8 cellular contexts compared by ENCODE assay signal in the genomic region with DNA sequence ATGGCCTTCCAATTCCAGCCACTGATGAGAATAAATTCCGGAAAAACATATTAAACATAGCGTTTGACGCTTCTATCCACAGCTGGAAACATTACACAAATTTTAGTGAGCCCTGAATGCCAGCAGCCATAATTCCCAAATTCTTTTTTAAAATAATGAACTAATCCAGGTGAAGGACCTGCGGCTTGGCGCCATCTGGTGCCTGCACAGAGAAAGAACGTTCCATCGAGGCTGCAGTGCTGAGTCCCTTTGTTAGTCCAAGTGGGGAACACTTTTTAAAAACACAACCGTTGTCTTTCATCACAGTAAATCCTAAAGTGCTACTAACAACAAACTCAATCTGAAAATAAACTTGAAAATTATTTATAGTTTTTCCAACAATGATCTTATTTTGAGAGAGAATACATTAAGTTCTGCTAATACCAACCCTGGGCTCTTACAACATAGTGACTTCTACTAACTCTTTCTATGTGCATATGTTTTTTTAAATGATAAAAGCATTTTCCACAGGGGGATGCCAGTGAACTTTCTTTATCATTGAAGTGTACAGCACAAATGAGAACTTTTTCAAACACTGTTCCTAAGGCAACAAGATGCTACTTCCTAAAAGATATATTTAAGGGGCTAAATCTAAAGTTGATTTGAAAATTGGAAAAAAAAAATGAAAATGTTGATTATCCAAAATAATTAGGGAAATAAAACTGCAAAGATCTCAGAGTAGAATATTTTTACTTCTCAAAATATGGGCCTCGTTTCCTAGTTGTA.
A peak's percentile ranks its signal among the peaks of the same experiment; 100 is the strongest.
DNase-seq lines count a peak whose midpoint lies in the region; ATAC-seq and TF ChIP-seq lines count a peak whose summit lies in the region.

No MANE protein-coding gene starts in this region.

- H3K9me3 ChIP-seq in cardiac muscle cell (ENCODE audit: low read depth) = no peaks in the 10 kb centered on the region

- H3K4me1 Mint-ChIP-seq in activated naive CD8-positive, alpha-beta T cell treated with anti-CD3 and anti-CD28 coated beads for 36 hours = no peaks in the 10 kb centered on the region

- H3K27ac Mint-ChIP-seq in activated naive CD8-positive, alpha-beta T cell treated with anti-CD3 and anti-CD28 coated beads for 36 hours = no peak overlapping the region

- DNase-seq in cardiac muscle cell (ENCODE audit: low read depth in 1 of 2, low spot score in 1 of 2) (peak; percentile 13 to 14), Right ventricle myocardium superior (no peak), NAMALWA (ENCODE audit: low spot score) (peak; percentile 55), iPS-NIHi11 (ENCODE audit: low spot score) (peak; percentile 60), NCI-H446 treated with DMSO at 0.1 percent for 48 hours (lab: John Stamatoyannopoulos, UW) (no peak)
- peak; percentile 17 for DNase-seq in activated naive CD8-positive, alpha-beta T cell treated with anti-CD3 and anti-CD28 coated beads for 36 hours
- peak in 2 of 3 experiments; percentile 3 to 21 for DNase-seq in stimulated activated CD4-positive, alpha-beta T cell treated with anti-CD3 and anti-CD28 coated beads, TNF-alpha, amount 100 ng/mL, for 24 hours (ENCODE audit: low read depth in 3 of 3)

- H3K9me3 Mint-ChIP-seq in activated naive CD8-positive, alpha-beta T cell treated with anti-CD3 and anti-CD28 coated beads for 36 hours = no peaks in the 10 kb centered on the region

- no peaks in the 10 kb centered on the region for H3K36me3 Mint-ChIP-seq in activated naive CD8-positive, alpha-beta T cell treated with anti-CD3 and anti-CD28 coated beads for 36 hours

- H3K27me3 ChIP-seq in cardiac muscle cell = no peaks in the 10 kb centered on the region

- TF ChIP-seq CTCF in cardiac muscle cell (IDR thresholded peaks at IDR 0.05; ENCODE audit: low read depth, low read length) = peak; percentile 50

- no peak overlapping the region for H3K4me3 ChIP-seq in cardiac muscle cell

- H3K4me3 Mint-ChIP-seq in activated naive CD8-positive, alpha-beta T cell treated with anti-CD3 and anti-CD28 coated beads for 36 hours = no peak overlapping the region

- H3K27ac ChIP-seq in cardiac muscle cell = no peak overlapping the region

- intact Hi-C loops in Right ventricle myocardium superior (cut with DNase I) = loop anchor here (5.0 kb wide), 2 partner anchors 656 to 676 kb away; no protein-coding TSS in a partner anchor

- no peaks in the 10 kb centered on the region for H3K4me1 ChIP-seq in cardiac muscle cell (ENCODE audit: low read depth)

- H3K27me3 Mint-ChIP-seq in activated naive CD8-positive, alpha-beta T cell treated with anti-CD3 and anti-CD28 coated beads for 36 hours = peaks cover 18% of the 10 kb centered on the region

- no peak for ATAC-seq in Right ventricle myocardium superior (ENCODE audit: poor library complexity)
- ATAC-seq in GM18870 (IDR thresholded peaks at IDR 0.05; ENCODE audit: unreplicated experiment) = no peak

- no peaks in the 10 kb centered on the region for H3K36me3 ChIP-seq in cardiac muscle cell

Comparison
In these comparisons a context has a peak if more than half of its experiments do, and no peak if none do; other contexts are left out.
1. DNase-seq: peak in cardiac muscle cell (2 of 2), NAMALWA (single experiment), activated naive CD8-positive, alpha-beta T cell treated with anti-CD3 and anti-CD28 coated beads for 36 hours (single experiment), iPS-NIHi11 (single experiment) and stimulated activated CD4-positive, alpha-beta T cell treated with anti-CD3 and anti-CD28 coated beads, TNF-alpha, amount 100 ng/mL, for 24 hours (2 of 3); none in Right ventricle myocardium superior (single experiment) and NCI-H446 treated with DMSO at 0.1 percent for 48 hours (single experiment).